In the genomic region with DNA sequence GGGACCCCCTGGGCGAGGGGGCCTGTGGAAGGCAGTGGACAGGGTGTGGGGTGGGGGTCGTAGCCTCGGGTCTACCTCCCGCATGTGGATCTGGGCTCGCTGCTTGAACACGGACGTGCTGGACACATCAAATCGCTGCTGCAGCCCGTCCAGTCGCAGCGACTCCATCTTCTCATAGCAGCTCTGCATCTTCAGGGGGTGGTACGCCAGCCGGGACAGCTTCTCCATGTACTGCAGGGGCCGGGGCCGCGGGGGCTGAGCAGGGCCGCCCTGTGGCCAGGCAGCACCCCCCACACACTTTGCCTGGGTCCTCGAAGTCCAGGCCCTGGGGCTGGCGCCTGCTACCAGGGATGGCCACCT, we compare ENCODE assay signal across 21 cellular contexts.
"Had no signal": no experiment of that assay in that cellular context is flagged by ENCODE, and none has a peak within 500 bp of the region (broad histone marks: within the 10 kb centered on the region; RNA-seq: fewer than 3 reads in every experiment).

No MANE protein-coding gene starts in this region.

- H3K4me3 ChIP-seq: colonic mucosa, esophagus muscularis mucosa, upper lobe of left lung had no signal

- DNase-seq: activated B cell treated with CpG ODN at 0.5 μM for 24 hours; activated CD4-positive, alpha-beta memory T cell treated with anti-CD3 and anti-CD28 coated beads, Interleukin-2, amount 10 ng/mL, durations not matched to agents 7 days and 5 days; activated CD4-positive, alpha-beta T cell treated with anti-CD3 and anti-CD28 coated beads for 48 hours; activated CD8-positive, alpha-beta memory T cell treated with anti-CD3 and anti-CD28 coated beads, Interleukin-2, amount 10 ng/mL, durations not matched to agents 7 days and 5 days; activated naive CD4-positive, alpha-beta T cell treated with anti-CD3 and anti-CD28 coated beads for 36 hours; activated T-cell treated with anti-CD3 and anti-CD28 coated beads, Interleukin-2, amount 50 U/mL, for 1 hour; anterior cingulate cortex; brain microvascular endothelial cell; colonic mucosa; nucleus accumbens; retina; SK-N-SH; stimulated activated CD4-positive, alpha-beta T cell treated with anti-CD3 and anti-CD28 coated beads, Interleukin-12 subunit alpha, Interleukin-12 subunit beta, amount 100 ng/mL, for 4 hours; stimulated activated CD4-positive, alpha-beta T cell treated with anti-CD3 and anti-CD28 coated beads, Interleukin-1b, Interleukin-23, amount 100 ng/mL, for 48 hours; stimulated activated CD8-positive, alpha-beta memory T cell treated with anti-CD3 and anti-CD28 coated beads, Interleukin-4, amount 100 ng/mL, for 48 hours; stimulated activated naive CD4-positive, alpha-beta T cell treated with Interleukin-2 at 50 U/mL for 16 hours; T-cell had no signal

- H3K9me3 ChIP-seq: colonic mucosa, esophagus muscularis mucosa, SK-N-SH, upper lobe of left lung had no signal

- H3K9ac ChIP-seq: SK-N-SH had no signal

- ATAC-seq: activated CD8-positive, alpha-beta memory T cell treated with anti-CD3 and anti-CD28 coated beads, Interleukin-2, amount 10 ng/mL, durations not matched to agents 7 days and 5 days; activated T-helper 17 cell treated with anti-CD3 and anti-CD28 coated beads, Interleukin-2, amount 50 U/mL, for 72 hours; T-cell had no signal

- H3K27me3 ChIP-seq: brain microvascular endothelial cell, colonic mucosa, esophagus muscularis mucosa, upper lobe of left lung had no signal

- FAIRE-seq: endometrium had no signal

- H3K4me1 ChIP-seq: colonic mucosa had no signal

- H3K27ac ChIP-seq: brain microvascular endothelial cell, colonic mucosa had no signal
